In the genomic region with DNA sequence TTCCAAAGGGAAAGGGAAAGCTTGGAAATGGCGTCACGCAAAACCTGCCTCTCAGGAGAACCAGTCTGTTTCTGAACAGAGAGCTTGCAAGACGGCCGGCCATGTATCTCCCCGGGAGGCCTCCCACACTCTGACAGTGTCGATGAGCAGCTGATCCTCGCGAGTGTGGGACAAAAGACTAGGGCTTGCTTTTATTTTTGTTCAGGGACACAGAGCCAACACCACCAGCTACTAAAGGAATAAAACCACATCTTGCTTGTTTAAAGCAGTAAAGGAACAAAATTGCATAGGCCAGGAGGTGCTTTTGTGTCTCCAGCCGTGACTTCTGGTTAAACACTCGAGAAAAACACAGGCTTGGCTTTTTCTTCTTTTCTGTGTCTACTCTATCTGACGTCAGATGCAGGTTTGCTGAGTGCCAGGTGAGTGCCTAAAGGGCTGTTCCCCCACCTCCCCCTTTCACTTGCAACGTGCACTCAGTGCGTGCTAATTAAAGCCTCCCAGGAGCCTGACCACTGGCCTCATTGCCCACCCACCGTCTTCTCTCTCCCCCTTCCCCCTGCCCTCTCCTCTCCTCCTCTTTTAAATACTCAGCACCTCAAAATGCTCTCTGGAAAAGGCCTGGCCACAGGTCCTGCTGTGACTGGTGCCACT, we compare ENCODE assay signal across 17 cellular contexts. TPM values are rescaled to one million over a fixed set of nuclear protein-coding genes. Genes with fewer than 3 reads are reported as not detected.
A peak's percentile ranks its signal among the peaks of the same experiment; 100 is the strongest.
DNase-seq lines count a peak whose midpoint lies in the region; ATAC-seq and TF ChIP-seq lines count a peak whose summit lies in the region.
"Had no signal": no experiment of that assay in that cellular context is flagged by ENCODE, and none has a peak within 500 bp of the region (broad histone marks: within the 10 kb centered on the region; RNA-seq: fewer than 3 reads in every experiment).

No MANE protein-coding gene starts in this region.

- no peak overlapping the region for H3K9ac ChIP-seq in mesendoderm (ENCODE audit: low read length)

- no peak overlapping the region for H3K23ac ChIP-seq in mesendoderm (ENCODE audit: low read length)

- H4K20me1 ChIP-seq in osteoblast (ENCODE audit: insufficient read depth, low read length), result no peaks in the 10 kb centered on the region

- no peak overlapping the region for H2BK120ac ChIP-seq in mesendoderm (ENCODE audit: low read depth, low read length)

- H3K27ac ChIP-seq in osteoblast (ENCODE audit: low read depth, low read length) (no peak overlapping the region), mesendoderm (ENCODE audit: low read depth, low read length) (no peak overlapping the region)
- H3K27ac ChIP-seq: brain microvascular endothelial cell had no signal

- no peak overlapping the region for H2AK5ac ChIP-seq in mesendoderm (ENCODE audit: low read length)

- H3K27ac Mint-ChIP-seq in dendritic cell treated with granulocyte-macrophage colony-stimulating factor and Interleukin-4, amounts not matched to agents 40 ng/mL and 50 ng/mL, for 4 days, result peak overlapping the region; percentile 35
- H3K27ac Mint-ChIP-seq: immature natural killer cell had no signal

- no peaks in the 10 kb centered on the region for H3K79me1 ChIP-seq in mesendoderm (ENCODE audit: low read length)

- WGBS in mesendoderm (ENCODE audit: extremely low coverage, insufficient coverage, low lambda C conversion rate), result no CpG with 5 or more reads among the region's 14 CpGs

- no peaks in the 10 kb centered on the region for H3K36me3 ChIP-seq in osteoblast (ENCODE audit: insufficient read depth, low read length)
- no peaks in the 10 kb centered on the region for H3K36me3 ChIP-seq in mesendoderm (ENCODE audit: control insufficient read depth, insufficient read depth, low read length)
- H3K36me3 ChIP-seq: BE2C, brain microvascular endothelial cell had no signal

- H3K4me2 ChIP-seq in osteoblast (ENCODE audit: insufficient read depth, low read length) (peak overlapping the region; percentile 62), mesendoderm (ENCODE audit: low read length) (no peak overlapping the region)

- peaks cover 12% of the 10 kb centered on the region for H3K9me3 ChIP-seq in osteoblast (ENCODE audit: low read depth, low read length)
- H3K9me3 ChIP-seq: BE2C had no signal

- peak overlapping the region; percentile 80 for H2AFZ ChIP-seq in osteoblast (ENCODE audit: low read length)

- H3K9me3 Mint-ChIP-seq in dendritic cell treated with granulocyte-macrophage colony-stimulating factor and Interleukin-4, amounts not matched to agents 40 ng/mL and 50 ng/mL, for 4 days, result peaks cover 19% of the 10 kb centered on the region

- ATAC-seq in GM19035 (IDR thresholded peaks at IDR 0.05; ENCODE audit: unreplicated experiment), result no peak

- no peak overlapping the region for H4K8ac ChIP-seq in mesendoderm (ENCODE audit: low read depth, low read length)

- no peaks in the 10 kb centered on the region for H3K79me2 ChIP-seq in osteoblast (ENCODE audit: insufficient read depth, low read length)
- no peaks in the 10 kb centered on the region for H3K79me2 ChIP-seq in mesendoderm (ENCODE audit: control insufficient read depth, insufficient read depth, low read length)

- H4K5ac ChIP-seq in mesendoderm (ENCODE audit: low read length), result no peak overlapping the region

- TF ChIP-seq CTCF in osteoblast (IDR thresholded peaks at IDR 0.05; ENCODE audit: extremely low read depth, low read depth, low read length), result no peak

- H3K36me3 Mint-ChIP-seq in dendritic cell treated with granulocyte-macrophage colony-stimulating factor and Interleukin-4, amounts not matched to agents 40 ng/mL and 50 ng/mL, for 4 days (ENCODE audit: low read depth), result peaks cover 14% of the 10 kb centered on the region

- H3K4me3 ChIP-seq in osteoblast (ENCODE audit: insufficient read depth, low read length) (peak overlapping the region; percentile 49), mesendoderm (ENCODE audit: low read length) (no peak overlapping the region)

- no peaks in the 10 kb centered on the region for H3K4me1 ChIP-seq in osteoblast (ENCODE audit: insufficient read depth, low read length)
- H3K4me1 ChIP-seq in mesendoderm (ENCODE audit: control insufficient read depth, low read depth, low read length), result peaks cover 4% of the 10 kb centered on the region
- H3K4me1 ChIP-seq: BE2C had no signal

- H3K4ac ChIP-seq in mesendoderm (ENCODE audit: low read depth, low read length), result no peak overlapping the region

- peaks cover 34% of the 10 kb centered on the region for H3K27me3 Mint-ChIP-seq in dendritic cell treated with granulocyte-macrophage colony-stimulating factor and Interleukin-4, amounts not matched to agents 40 ng/mL and 50 ng/mL, for 4 days

- H3K27me3 ChIP-seq in osteoblast (ENCODE audit: insufficient read depth, low read length), result peaks cover 12% of the 10 kb centered on the region
- H3K27me3 ChIP-seq in mesendoderm (ENCODE audit: insufficient read depth, low read length, poor library complexity), result no peaks in the 10 kb centered on the region
- H3K27me3 ChIP-seq: brain microvascular endothelial cell had no signal

- DNase-seq in DMS53 (lab: John Stamatoyannopoulos, UW) (peak; percentile 78), NCI-H187 treated with DMSO at 0.1 percent for 48 hours (lab: John Stamatoyannopoulos, UW) (peak; percentile 76), osteoblast (ENCODE audit: insufficient read length, low spot score, missing footprints) (peak; percentile 83), mesendoderm (no peak), HuH-7 (ENCODE audit: low spot score) (no peak)
- no peak for DNase-seq in activated CD4-positive, CD25-positive, alpha-beta regulatory T cell (lab: John Stamatoyannopoulos, UW)
- DNase-seq: activated effector memory CD4-positive, alpha-beta T cell treated with anti-CD3 and anti-CD28 coated beads, Interleukin-2, amount 50 U/mL, for 16 hours; BE2C; brain microvascular endothelial cell; immature natural killer cell; MV-4-11; stimulated activated CD4-positive, alpha-beta T cell treated with anti-CD3 and anti-CD28 coated beads, Interleukin-2, amount 100 ng/mL, for 24 hours had no signal

- H2BK5ac ChIP-seq in mesendoderm (ENCODE audit: low read length), result no peak overlapping the region

- peaks cover 22% of the 10 kb centered on the region for H3K4me1 Mint-ChIP-seq in dendritic cell treated with granulocyte-macrophage colony-stimulating factor and Interleukin-4, amounts not matched to agents 40 ng/mL and 50 ng/mL, for 4 days (ENCODE audit: low read depth)
- H3K4me1 Mint-ChIP-seq: immature natural killer cell had no signal

- no peak overlapping the region for H2BK15ac ChIP-seq in mesendoderm (replicated peaks; ENCODE audit: low read depth)

- no peak overlapping the region for H3K18ac ChIP-seq in mesendoderm (ENCODE audit: low read length)

- H3K4me3 Mint-ChIP-seq in dendritic cell treated with granulocyte-macrophage colony-stimulating factor and Interleukin-4, amounts not matched to agents 40 ng/mL and 50 ng/mL, for 4 days, result no peak overlapping the region
- H3K4me3 Mint-ChIP-seq: immature natural killer cell had no signal

- no peak overlapping the region for H3K56ac ChIP-seq in mesendoderm (ENCODE audit: low read length)

- intact Hi-C loops in dendritic cell treated with granulocyte-macrophage colony-stimulating factor and Interleukin-4, amounts not matched to agents 40 ng/mL and 50 ng/mL, for 4 days (cut with micrococcal nuclease), result no loop called here

RNA-seq across cellular contexts. Expression of gene LRRC3, which starts 41.7 kb away (rescaled TPM):
- total RNA-seq in osteoblast, result 0.72 and 0.88 TPM in 2 replicates
- 6.9 TPM for polyA plus RNA-seq in mesendoderm (2013, experiment 1 of 2)
- 7.0 TPM for polyA plus RNA-seq in mesendoderm (2013, experiment 2 of 2)

RNA-seq across cellular contexts. Expression of gene KRTAP10-1, which starts 43.0 kb away (rescaled TPM):
- not detected in 2 replicates for total RNA-seq in osteoblast
- not detected for polyA plus RNA-seq in mesendoderm (2013, experiment 1 of 2)
- not detected for polyA plus RNA-seq in mesendoderm (2013, experiment 2 of 2)
- total RNA-seq: frontal cortex, SK-MEL-5, urinary bladder had no signal
- polyA plus RNA-seq: immature natural killer cell, urinary bladder had no signal

RNA-seq across cellular contexts. Expression of gene KRTAP10-2, which starts 54.3 kb away (rescaled TPM):
- not detected in 2 replicates for total RNA-seq in osteoblast
- 0.04 TPM for polyA plus RNA-seq in mesendoderm (2013, experiment 1 of 2)
- polyA plus RNA-seq in mesendoderm (2013, experiment 2 of 2), result not detected
- total RNA-seq: frontal cortex, SK-MEL-5, urinary bladder had no signal
- polyA plus RNA-seq: immature natural killer cell, urinary bladder had no signal

Comparison
In these comparisons a context has a peak if more than half of its experiments do, and no peak if none do; other contexts are left out.
1. DNase-seq: peak in DMS53 (single experiment), NCI-H187 treated with DMSO at 0.1 percent for 48 hours (single experiment) and osteoblast (single experiment); none in activated CD4-positive, CD25-positive, alpha-beta regulatory T cell (0 of 4), mesendoderm (single experiment) and HuH-7 (single experiment).